In genomic region chr12:128682542-128683315, GRCh38 we compare ENCODE assay signal across 22 cellular contexts.
"Had no signal": no experiment of that assay in that cellular context is flagged by ENCODE, and none has a peak within 500 bp of the region (broad histone marks: within the 10 kb centered on the region; RNA-seq: fewer than 3 reads in every experiment).

No MANE protein-coding gene starts in this region.

- ATAC-seq: activated CD4-positive, CD25-positive, alpha-beta regulatory T cell treated with anti-CD3 and anti-CD28 coated beads, Interleukin-2, amount 50 U/mL, for 24 hours; activated T-cell treated with anti-CD3 and anti-CD28 coated beads, Interleukin-2, amount 50 U/mL, for 72 hours; body of pancreas; gastroesophageal sphincter; heart left ventricle; sciatic nerve; stimulated activated effector memory CD8-positive, alpha-beta T cell treated with anti-CD3 and anti-CD28 coated beads, Interleukin-12 subunit alpha, Interleukin-12 subunit beta, amount 100 ng/mL, for 72 hours; stimulated activated naive CD8-positive, alpha-beta T cell treated with anti-CD3 and anti-CD28 coated beads, Interleukin-15, amount 100 ng/mL, for 72 hours; T-helper 17 cell had no signal

- H3K9me3 Mint-ChIP-seq: natural killer cell; stimulated activated effector memory CD8-positive, alpha-beta T cell treated with anti-CD3 and anti-CD28 coated beads, Interleukin-12 subunit alpha, Interleukin-12 subunit beta, amount 100 ng/mL, for 72 hours had no signal

- H3K4me3 ChIP-seq: body of pancreas, colonic mucosa, dorsolateral prefrontal cortex, esophagus squamous epithelium, gastroesophageal sphincter, heart left ventricle, tibial artery had no signal

- H3K4me1 ChIP-seq: body of pancreas, colonic mucosa, heart left ventricle, tibial artery had no signal

- H3K4me1 Mint-ChIP-seq: activated CD4-positive, alpha-beta memory T cell treated with anti-CD3 and anti-CD28 coated beads, Interleukin-2, amount 10 ng/mL, durations not matched to agents 7 days and 5 days; activated CD4-positive, alpha-beta T cell treated with anti-CD3 and anti-CD28 coated beads, Interleukin-2, amount 10 ng/mL, durations not matched to agents 24 days and 14 days; activated naive CD4-positive, alpha-beta T cell treated with anti-CD3 and anti-CD28 coated beads, Interleukin-2, amount 10 ng/mL, durations not matched to agents 7 days and 5 days; stimulated activated effector memory CD8-positive, alpha-beta T cell treated with anti-CD3 and anti-CD28 coated beads, Interleukin-12 subunit alpha, Interleukin-12 subunit beta, amount 100 ng/mL, for 72 hours; stimulated activated naive CD8-positive, alpha-beta T cell treated with anti-CD3 and anti-CD28 coated beads, Interleukin-15, amount 100 ng/mL, for 72 hours; T-helper 17 cell had no signal

- H3K27ac ChIP-seq: body of pancreas, colonic mucosa, esophagus squamous epithelium, gastroesophageal sphincter, heart left ventricle, tibial artery had no signal

- H3K36me3 ChIP-seq: colonic mucosa, esophagus squamous epithelium, gastroesophageal sphincter, heart left ventricle, tibial artery had no signal

- H3K27ac Mint-ChIP-seq: activated CD4-positive, alpha-beta memory T cell treated with anti-CD3 and anti-CD28 coated beads, Interleukin-2, amount 10 ng/mL, durations not matched to agents 7 days and 5 days; activated CD4-positive, alpha-beta T cell treated with anti-CD3 and anti-CD28 coated beads, Interleukin-2, amount 10 ng/mL, durations not matched to agents 24 days and 14 days; activated naive CD4-positive, alpha-beta T cell treated with anti-CD3 and anti-CD28 coated beads, Interleukin-2, amount 10 ng/mL, durations not matched to agents 7 days and 5 days; activated T-cell treated with anti-CD3 and anti-CD28 coated beads, Interleukin-2, amount 50 U/mL, for 72 hours; natural killer cell; stimulated activated effector memory CD8-positive, alpha-beta T cell treated with anti-CD3 and anti-CD28 coated beads, Interleukin-12 subunit alpha, Interleukin-12 subunit beta, amount 100 ng/mL, for 72 hours; T-helper 17 cell had no signal

- H3K27me3 Mint-ChIP-seq: activated CD4-positive, alpha-beta memory T cell treated with anti-CD3 and anti-CD28 coated beads, Interleukin-2, amount 10 ng/mL, durations not matched to agents 7 days and 5 days; activated CD4-positive, alpha-beta T cell treated with anti-CD3 and anti-CD28 coated beads, Interleukin-2, amount 10 ng/mL, durations not matched to agents 24 days and 14 days; activated naive CD4-positive, alpha-beta T cell treated with anti-CD3 and anti-CD28 coated beads, Interleukin-2, amount 10 ng/mL, durations not matched to agents 7 days and 5 days; stimulated activated naive CD8-positive, alpha-beta T cell treated with anti-CD3 and anti-CD28 coated beads, Interleukin-15, amount 100 ng/mL, for 72 hours; T-helper 17 cell had no signal

- H3K9me3 ChIP-seq: body of pancreas, colonic mucosa had no signal

- DNase-seq: activated CD4-positive, alpha-beta memory T cell treated with anti-CD3 and anti-CD28 coated beads, Interleukin-2, amount 10 ng/mL, durations not matched to agents 7 days and 5 days; activated CD4-positive, alpha-beta T cell treated with anti-CD3 and anti-CD28 coated beads, Interleukin-2, amount 10 ng/mL, durations not matched to agents 24 days and 14 days; activated effector memory CD4-positive, alpha-beta T cell treated with anti-CD3 and anti-CD28 coated beads, Interleukin-2, amount 50 U/mL, for 16 hours; activated naive CD4-positive, alpha-beta T cell treated with anti-CD3 and anti-CD28 coated beads, Interleukin-2, amount 10 ng/mL, durations not matched to agents 7 days and 5 days; activated T-cell treated with anti-CD3 and anti-CD28 coated beads, Interleukin-2, amount 50 U/mL, for 72 hours; anterior cingulate cortex; body of pancreas; colonic mucosa; esophagus squamous epithelium; heart left ventricle; midbrain; natural killer cell; small intestine; stimulated activated CD4-positive, alpha-beta T cell treated with anti-CD3 and anti-CD28 coated beads, Interleukin-2, amount 100 ng/mL, for 24 hours; stimulated activated naive CD8-positive, alpha-beta T cell treated with anti-CD3 and anti-CD28 coated beads, Interleukin-15, amount 100 ng/mL, for 72 hours; T-helper 17 cell; tibial artery had no signal

- H3K4me3 Mint-ChIP-seq: activated CD4-positive, alpha-beta memory T cell treated with anti-CD3 and anti-CD28 coated beads, Interleukin-2, amount 10 ng/mL, durations not matched to agents 7 days and 5 days; activated CD4-positive, alpha-beta T cell treated with anti-CD3 and anti-CD28 coated beads, Interleukin-2, amount 10 ng/mL, durations not matched to agents 24 days and 14 days; activated naive CD4-positive, alpha-beta T cell treated with anti-CD3 and anti-CD28 coated beads, Interleukin-2, amount 10 ng/mL, durations not matched to agents 7 days and 5 days; activated T-cell treated with anti-CD3 and anti-CD28 coated beads, Interleukin-2, amount 50 U/mL, for 72 hours; natural killer cell; stimulated activated effector memory CD8-positive, alpha-beta T cell treated with anti-CD3 and anti-CD28 coated beads, Interleukin-12 subunit alpha, Interleukin-12 subunit beta, amount 100 ng/mL, for 72 hours; stimulated activated naive CD8-positive, alpha-beta T cell treated with anti-CD3 and anti-CD28 coated beads, Interleukin-15, amount 100 ng/mL, for 72 hours; T-helper 17 cell had no signal

- H3K27me3 ChIP-seq: body of pancreas, colonic mucosa, dorsolateral prefrontal cortex, esophagus squamous epithelium, gastroesophageal sphincter, heart left ventricle, tibial artery had no signal

- H3K36me3 Mint-ChIP-seq: activated naive CD4-positive, alpha-beta T cell treated with anti-CD3 and anti-CD28 coated beads, Interleukin-2, amount 10 ng/mL, durations not matched to agents 7 days and 5 days; natural killer cell; stimulated activated effector memory CD8-positive, alpha-beta T cell treated with anti-CD3 and anti-CD28 coated beads, Interleukin-12 subunit alpha, Interleukin-12 subunit beta, amount 100 ng/mL, for 72 hours had no signal
